Comparison of ENCODE assay signal across 9 cellular contexts in the genomic region with DNA sequence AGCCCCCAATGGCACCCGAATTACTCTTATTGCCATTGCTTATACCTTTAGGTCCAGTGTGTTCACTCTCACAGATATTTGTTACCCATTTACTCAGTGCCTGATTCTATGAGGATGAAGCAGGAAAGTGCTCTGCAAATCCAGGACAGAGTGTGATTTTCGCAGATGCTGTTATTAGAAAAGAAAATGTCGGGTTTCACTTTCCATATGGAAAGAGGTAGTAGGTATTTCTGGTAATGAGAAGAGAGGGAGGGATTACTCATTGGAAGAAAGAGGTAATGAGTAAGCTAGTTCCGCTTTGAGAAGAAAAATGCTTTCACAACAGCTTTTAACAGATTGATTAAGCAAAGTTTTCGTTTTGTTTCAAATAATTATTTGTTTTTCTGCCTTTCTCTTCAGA.
DNase-seq lines count a peak whose midpoint lies in the region; ATAC-seq, FAIRE-seq and TF ChIP-seq lines count a peak whose summit lies in the region.
"Had no signal": no experiment of that assay in that cellular context is flagged by ENCODE, and none has a peak within 500 bp of the region (broad histone marks: within the 10 kb centered on the region; RNA-seq: fewer than 3 reads in every experiment).

No MANE protein-coding gene starts in this region.

- H3K4me3 ChIP-seq in mucosa of descending colon, result no peak overlapping the region
- no peak overlapping the region for H3K4me3 ChIP-seq in pancreas

- H3K9me3 ChIP-seq in mucosa of descending colon (no peaks in the 10 kb centered on the region), pancreas (no peaks in the 10 kb centered on the region)

- peak overlapping the region in 3 of 4 donors; percentile 20 to 87 (median 69) for H3K4me3 Mint-ChIP-seq in IgD-negative memory B cell
- H3K4me3 Mint-ChIP-seq: brain had no signal

- H3K4me1 Mint-ChIP-seq in IgD-negative memory B cell, result peaks cover 23 to 34% (median 26%) of the 10 kb centered on the region in 3 donors
- H3K4me1 Mint-ChIP-seq: brain had no signal

- peak; percentile 83 for ATAC-seq in GM18907 (IDR thresholded peaks at IDR 0.05; ENCODE audit: unreplicated experiment)
- ATAC-seq in GM21825 (IDR thresholded peaks at IDR 0.05; ENCODE audit: unreplicated experiment), result peak; percentile 81
- peak; percentile 30 for ATAC-seq in mucosa of descending colon
- no peak for ATAC-seq in foreskin keratinocyte
- ATAC-seq in pancreas, result no peak

- H3K27ac ChIP-seq in foreskin keratinocyte (no peak overlapping the region), pancreas (no peak overlapping the region)

- no peak for TF ChIP-seq CTCF in mucosa of descending colon (IDR thresholded peaks at IDR 0.05)
- TF ChIP-seq CTCF in foreskin keratinocyte (conservative IDR thresholded peaks at IDR 0.05), result no peak
- no peak for TF ChIP-seq CTCF in pancreas (IDR thresholded peaks at IDR 0.05)

- H3K36me3 Mint-ChIP-seq in IgD-negative memory B cell, result peaks cover 3% of the 10 kb centered on the region
- H3K36me3 Mint-ChIP-seq: brain had no signal

- H3K36me3 ChIP-seq in mucosa of descending colon (ENCODE audit: low read depth), result no peaks in the 10 kb centered on the region
- H3K36me3 ChIP-seq in pancreas, result no peaks in the 10 kb centered on the region

- no peak for FAIRE-seq in pancreas (lab: Jason Lieb, UNC)
- FAIRE-seq: islet of Langerhans had no signal

- no peaks in the 10 kb centered on the region for H3K9me3 Mint-ChIP-seq in IgD-negative memory B cell

- no peaks in the 10 kb centered on the region for H3K4me1 ChIP-seq in mucosa of descending colon (ENCODE audit: low read depth)
- peaks cover 8% of the 10 kb centered on the region for H3K4me1 ChIP-seq in foreskin keratinocyte
- no peaks in the 10 kb centered on the region for H3K4me1 ChIP-seq in pancreas

- 83 to 88% methylated on average over 5 of the region's 5 CpGs for WGBS in pancreas, 2 donors

- H3K27me3 ChIP-seq in foreskin keratinocyte (no peaks in the 10 kb centered on the region), pancreas (no peaks in the 10 kb centered on the region)

- no peaks in the 10 kb centered on the region for H3K27me3 Mint-ChIP-seq in IgD-negative memory B cell

- H3K27ac Mint-ChIP-seq in IgD-negative memory B cell, result peak overlapping the region; percentile 5 to 60 (median 14)
- H3K27ac Mint-ChIP-seq: brain had no signal

- no peak for DNase-seq in mucosa of descending colon
- DNase-seq in foreskin keratinocyte, result no peak
- no peak for DNase-seq in pancreas
- no peak for DNase-seq in occipital lobe (lab: John Stamatoyannopoulos, UW)

- intact Hi-C loops in mucosa of descending colon (cut with DNase I, micrococcal nuclease), result no loop called here
- intact Hi-C loops in pancreas (cut with DNase I), result no loop called here

Comparison
In these comparisons a context has a peak if more than half of its experiments do, and no peak if none do; other contexts are left out.
1. ATAC-seq: peak in GM18907 (single experiment), GM21825 (single experiment) and mucosa of descending colon (single experiment); none in foreskin keratinocyte (single experiment) and pancreas (0 of 4).